In genomic region chr5:160008877-160009590, GRCh38 we compare ENCODE assay signal across 8 cellular contexts. TPM values are rescaled to one million over a fixed set of nuclear protein-coding genes. Genes with fewer than 3 reads are reported as not detected.
DNase-seq lines count a peak whose midpoint lies in the region; ATAC-seq and TF ChIP-seq lines count a peak whose summit lies in the region.

A gene with protein sequence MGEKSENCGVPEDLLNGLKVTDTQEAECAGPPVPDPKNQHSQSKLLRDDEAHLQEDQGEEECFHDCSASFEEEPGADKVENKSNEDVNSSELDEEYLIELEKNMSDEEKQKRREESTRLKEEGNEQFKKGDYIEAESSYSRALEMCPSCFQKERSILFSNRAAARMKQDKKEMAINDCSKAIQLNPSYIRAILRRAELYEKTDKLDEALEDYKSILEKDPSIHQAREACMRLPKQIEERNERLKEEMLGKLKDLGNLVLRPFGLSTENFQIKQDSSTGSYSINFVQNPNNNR (plus strand): TSS chr5:160009139. CDS start chr5:160010529, 1,390 bp downstream.

- CTCF ChIA-PET in BJ (lab: Yijun Ruan, JAX): interaction anchor here (0.5 to 6.8 kb wide), 5 partner anchors 12 to 369 kb away, joined by 3 to 39 read pairs (median 3); no protein-coding TSS in a partner anchor

- POLR2A ChIA-PET in BJ (lab: Charles Lee): no interaction called here

- no peaks in the 10 kb centered on the region for H3K36me3 ChIP-seq in BJ (ENCODE audit: control insufficient read depth, insufficient read depth, low read length)

- TF ChIP-seq CTCF in BJ (IDR thresholded peaks at IDR 0.05; ENCODE audit: insufficient read depth, low read depth, low read length): no peak
- no peak for TF ChIP-seq CTCF in coronary artery (IDR thresholded peaks at IDR 0.05)

- H3K27me3 ChIP-seq in BJ (ENCODE audit: control insufficient read depth, insufficient read depth, low read length) (no peaks in the 10 kb centered on the region), layer of hippocampus (ENCODE audit: control insufficient read depth, insufficient read depth, low read length) (no peaks in the 10 kb centered on the region)

- peak; percentile 90 for DNase-seq in BJ (ENCODE audit: low read depth)
- peak; percentile 87 for DNase-seq in GM19240 (ENCODE audit: insufficient read length, low spot score)
- peak; percentile 95 for DNase-seq in NCI-H526 (lab: John Stamatoyannopoulos, UW)
- peak; percentile 93 for DNase-seq in activated CD4-positive, alpha-beta T cell treated with anti-CD3 and anti-CD28 coated beads for 48 hours
- peak; percentile 95 for DNase-seq in coronary artery (ENCODE audit: low spot score)
- DNase-seq in stimulated activated CD4-positive, alpha-beta T cell treated with anti-CD3 and anti-CD28 coated beads, Interleukin-1b, Interleukin-23, amount 100 ng/mL, for 4 hours (ENCODE audit: low read depth in 2 of 2): peak; percentile 72 to 91

- peak within 1 kb of the TSS; percentile 97 for H3K4me3 ChIP-seq in BJ (ENCODE audit: low read depth, low read length)
- H3K4me3 ChIP-seq in coronary artery: peak within 1 kb of the TSS; percentile 83

- H3K27ac ChIP-seq in coronary artery (peak within 1 kb of the TSS; percentile 77 to 87), layer of hippocampus (ENCODE audit: low read depth, low read length) (peak within 1 kb of the TSS; percentile 55)

- ATAC-seq in HG03460 (IDR thresholded peaks at IDR 0.05; ENCODE audit: unreplicated experiment): peak; percentile 99

RNA-seq across cellular contexts. Expression of the gene that starts here (rescaled TPM):
- 23.2 and 37.4 TPM in 2 replicates for polyA plus RNA-seq in BJ (2011; rRNA removed)
- polyA minus RNA-seq in BJ (2011; rRNA and poly(A)+ RNA removed): 15.2 and 25.4 TPM in 2 replicates

Comparison
In these comparisons a context has a peak if more than half of its experiments do, and no peak if none do; other contexts are left out.
1. Peak in every context shown above with its lines: DNase-seq, ATAC-seq, H3K4me3 ChIP-seq and H3K27ac ChIP-seq.